Comparison of ENCODE assay signal across 24 cellular contexts in genomic region chr1:199720496-199720895, GRCh38.
"Had no signal": no experiment of that assay in that cellular context is flagged by ENCODE, and none has a peak within 500 bp of the region (broad histone marks: within the 10 kb centered on the region; RNA-seq: fewer than 3 reads in every experiment).

No MANE protein-coding gene starts in this region.

- H3K9me3 ChIP-seq: ascending aorta had no signal

- H3K4me3 ChIP-seq: ascending aorta, cardiac muscle cell had no signal

- H3K4me1 ChIP-seq: ascending aorta had no signal

- H3K27ac ChIP-seq: ascending aorta, cardiac muscle cell had no signal

- DNase-seq: activated CD4-positive, alpha-beta T cell treated with anti-CD3 and anti-CD28 coated beads for 48 hours; activated CD4-positive, alpha-beta T cell treated with anti-CD3 and anti-CD28 coated beads, Interleukin-2, amount 50 U/mL, for 4 hours; activated CD4-positive, CD25-positive, alpha-beta regulatory T cell treated with anti-CD3 and anti-CD28 coated beads, Interleukin-2, amount 50 U/mL, for 72 hours; activated CD8-positive, alpha-beta memory T cell treated with anti-CD3 and anti-CD28 coated beads, Interleukin-2, amount 10 ng/mL, durations not matched to agents 7 days and 5 days; activated effector memory CD4-positive, alpha-beta T cell treated with Interleukin-2 at 50 U/mL for 16 hours; activated naive CD4-positive, alpha-beta T cell treated with Interleukin-2 at 50 U/mL for 16 hours; activated naive CD8-positive, alpha-beta T cell treated with anti-CD3 and anti-CD28 coated beads, Interleukin-2, amount 50 U/mL, for 24 hours; activated T-cell treated with anti-CD3 and anti-CD28 coated beads, Interleukin-2, amount 50 U/mL, for 24 hours; amniotic stem cell; Kasumi-1; KBM-7; NCI-H1105 treated with DMSO at 0.1 percent for 48 hours; NCI-H1436 treated with DMSO at 0.1 percent for 48 hours; NCI-H187; NCI-H2081 treated with DMSO at 0.1 percent for 48 hours; NCI-H446; NCI-H526; NCI-H82; SHP77 treated with DMSO at 0.1 percent for 48 hours had no signal

- H3K36me3 ChIP-seq: ascending aorta, cardiac muscle cell had no signal

- ATAC-seq: activated CD8-positive, alpha-beta memory T cell treated with anti-CD3 and anti-CD28 coated beads, Interleukin-2, amount 10 ng/mL, durations not matched to agents 7 days and 5 days; activated naive CD4-positive, alpha-beta T cell treated with anti-CD3 and anti-CD28 coated beads, Interleukin-2, amount 50 U/mL, for 72 hours; activated naive CD8-positive, alpha-beta T cell treated with anti-CD3 and anti-CD28 coated beads, Interleukin-2, amount 50 U/mL, for 24 hours; WTC11 had no signal

- H3K27me3 ChIP-seq: ascending aorta, cardiac muscle cell had no signal

- FAIRE-seq: RCC 7860 had no signal
